1 cellular context compared by ENCODE assay signal in the genomic region with DNA sequence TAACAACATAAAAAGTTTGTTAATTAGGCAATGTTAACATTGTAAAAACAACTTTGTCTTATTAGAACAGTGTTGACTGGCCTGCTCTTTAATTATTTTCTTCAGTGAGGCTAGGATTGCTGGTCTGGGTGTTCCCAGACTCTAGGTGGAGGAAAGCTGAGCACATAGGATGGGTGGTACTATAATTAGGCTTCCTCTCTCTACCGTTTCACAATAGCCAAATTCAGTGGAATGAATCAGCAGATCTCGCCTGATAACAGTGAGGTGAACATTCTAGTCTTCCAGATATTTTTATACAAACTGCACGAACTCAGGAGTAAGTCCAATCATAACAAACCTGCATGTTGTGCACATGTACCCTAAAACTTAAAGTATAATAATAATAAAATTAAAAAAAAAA.
TF ChIP-seq lines count a peak whose summit lies in the region.

No MANE protein-coding gene starts in this region.

TF ChIP-seq in HCT116, 20 proteins besides CTCF, POLR2A, EP300 and RAD21 (continued from another document):
- TF ChIP-seq SIN3A (IDR thresholded peaks at IDR 0.05; ENCODE audit: low read depth) (no peak), SRF (IDR thresholded peaks at IDR 0.05; ENCODE audit: low read depth) (no peak), POLR2AphosphoS5 (IDR thresholded peaks at IDR 0.05; ENCODE audit: low read depth, low read length) (no peak), FOSL1 (IDR thresholded peaks at IDR 0.05; ENCODE audit: low read depth) (no peak), ZFX (IDR thresholded peaks at IDR 0.05) (no peak), CBX3 (IDR thresholded peaks at IDR 0.05; ENCODE audit: low read depth) (no peak), EGR1 (IDR thresholded peaks at IDR 0.05; ENCODE audit: low read depth) (no peak), ZNF274 (IDR thresholded peaks at IDR 0.05; ENCODE audit: low read depth, low read length) (no peak)
- TF ChIP-seq, protein P1, sequence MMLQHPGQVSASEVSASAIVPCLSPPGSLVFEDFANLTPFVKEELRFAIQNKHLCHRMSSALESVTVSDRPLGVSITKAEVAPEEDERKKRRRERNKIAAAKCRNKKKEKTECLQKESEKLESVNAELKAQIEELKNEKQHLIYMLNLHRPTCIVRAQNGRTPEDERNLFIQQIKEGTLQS (IDR thresholded peaks at IDR 0.05) = no peak
- TF ChIP-seq, protein P2, sequence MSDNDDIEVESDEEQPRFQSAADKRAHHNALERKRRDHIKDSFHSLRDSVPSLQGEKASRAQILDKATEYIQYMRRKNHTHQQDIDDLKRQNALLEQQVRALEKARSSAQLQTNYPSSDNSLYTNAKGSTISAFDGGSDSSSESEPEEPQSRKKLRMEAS (IDR thresholded peaks at IDR 0.05) = no peak
- TF ChIP-seq, protein P3, sequence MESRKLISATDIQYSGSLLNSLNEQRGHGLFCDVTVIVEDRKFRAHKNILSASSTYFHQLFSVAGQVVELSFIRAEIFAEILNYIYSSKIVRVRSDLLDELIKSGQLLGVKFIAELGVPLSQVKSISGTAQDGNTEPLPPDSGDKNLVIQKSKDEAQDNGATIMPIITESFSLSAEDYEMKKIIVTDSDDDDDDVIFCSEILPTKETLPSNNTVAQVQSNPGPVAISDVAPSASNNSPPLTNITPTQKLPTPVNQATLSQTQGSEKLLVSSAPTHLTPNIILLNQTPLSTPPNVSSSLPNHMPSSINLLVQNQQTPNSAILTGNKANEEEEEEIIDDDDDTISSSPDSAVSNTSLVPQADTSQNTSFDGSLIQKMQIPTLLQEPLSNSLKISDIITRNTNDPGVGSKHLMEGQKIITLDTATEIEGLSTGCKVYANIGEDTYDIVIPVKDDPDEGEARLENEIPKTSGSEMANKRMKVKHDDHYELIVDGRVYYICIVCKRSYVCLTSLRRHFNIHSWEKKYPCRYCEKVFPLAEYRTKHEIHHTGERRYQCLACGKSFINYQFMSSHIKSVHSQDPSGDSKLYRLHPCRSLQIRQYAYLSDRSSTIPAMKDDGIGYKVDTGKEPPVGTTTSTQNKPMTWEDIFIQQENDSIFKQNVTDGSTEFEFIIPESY (IDR thresholded peaks at IDR 0.05; ENCODE audit: extremely low read depth, insufficient replicate concordance, low read length) = no peak
